ENCODE assay signal across 8 cellular contexts in genomic region chrX:64894454-64895038, GRCh38.
A peak's percentile ranks its signal among the peaks of the same experiment; 100 is the strongest.
DNase-seq lines count a peak whose midpoint lies in the region; ATAC-seq and TF ChIP-seq lines count a peak whose summit lies in the region.

No MANE protein-coding gene starts in this region.

- peak; percentile 75 for ATAC-seq in GM18519 (IDR thresholded peaks at IDR 0.05; ENCODE audit: low FRiP score, unreplicated experiment)
- peak; percentile 75 for ATAC-seq in HG03442 (IDR thresholded peaks at IDR 0.05; ENCODE audit: unreplicated experiment)

- no peak for TF ChIP-seq POLR2A in erythroblast (IDR thresholded peaks at IDR 0.05; ENCODE audit: low read length)

- H3K27ac ChIP-seq in VCaP, result no peak overlapping the region

- DNase-seq in AG08396 (ENCODE audit: low spot score) (peak; percentile 10), erythroblast (lab: John Stamatoyannopoulos, UW) (peak; percentile 24 to 43), NCI-H1105 treated with DMSO at 0.1 percent for 48 hours (lab: John Stamatoyannopoulos, UW) (no peak), DMS79 treated with DMSO at 0.1 percent for 48 hours (lab: John Stamatoyannopoulos, UW) (no peak)
- DNase-seq in stimulated activated CD4-positive, alpha-beta T cell treated with anti-CD3 and anti-CD28 coated beads, Interleukin-12 subunit alpha, Interleukin-12 subunit beta, amount 100 ng/mL, for 4 hours, result peak; percentile 8

- TF ChIP-seq CTCF in VCaP (conservative IDR thresholded peaks at IDR 0.05), result peak; percentile 54

Comparison
In these comparisons a context has a peak if more than half of its experiments do, and no peak if none do; other contexts are left out.
1. DNase-seq: peak in AG08396 (single experiment), erythroblast (2 of 2) and stimulated activated CD4-positive, alpha-beta T cell treated with anti-CD3 and anti-CD28 coated beads, Interleukin-12 subunit alpha, Interleukin-12 subunit beta, amount 100 ng/mL, for 4 hours (single experiment); none in NCI-H1105 treated with DMSO at 0.1 percent for 48 hours (single experiment) and DMS79 treated with DMSO at 0.1 percent for 48 hours (single experiment).